ENCODE assay signal across 8 cellular contexts in the genomic region with DNA sequence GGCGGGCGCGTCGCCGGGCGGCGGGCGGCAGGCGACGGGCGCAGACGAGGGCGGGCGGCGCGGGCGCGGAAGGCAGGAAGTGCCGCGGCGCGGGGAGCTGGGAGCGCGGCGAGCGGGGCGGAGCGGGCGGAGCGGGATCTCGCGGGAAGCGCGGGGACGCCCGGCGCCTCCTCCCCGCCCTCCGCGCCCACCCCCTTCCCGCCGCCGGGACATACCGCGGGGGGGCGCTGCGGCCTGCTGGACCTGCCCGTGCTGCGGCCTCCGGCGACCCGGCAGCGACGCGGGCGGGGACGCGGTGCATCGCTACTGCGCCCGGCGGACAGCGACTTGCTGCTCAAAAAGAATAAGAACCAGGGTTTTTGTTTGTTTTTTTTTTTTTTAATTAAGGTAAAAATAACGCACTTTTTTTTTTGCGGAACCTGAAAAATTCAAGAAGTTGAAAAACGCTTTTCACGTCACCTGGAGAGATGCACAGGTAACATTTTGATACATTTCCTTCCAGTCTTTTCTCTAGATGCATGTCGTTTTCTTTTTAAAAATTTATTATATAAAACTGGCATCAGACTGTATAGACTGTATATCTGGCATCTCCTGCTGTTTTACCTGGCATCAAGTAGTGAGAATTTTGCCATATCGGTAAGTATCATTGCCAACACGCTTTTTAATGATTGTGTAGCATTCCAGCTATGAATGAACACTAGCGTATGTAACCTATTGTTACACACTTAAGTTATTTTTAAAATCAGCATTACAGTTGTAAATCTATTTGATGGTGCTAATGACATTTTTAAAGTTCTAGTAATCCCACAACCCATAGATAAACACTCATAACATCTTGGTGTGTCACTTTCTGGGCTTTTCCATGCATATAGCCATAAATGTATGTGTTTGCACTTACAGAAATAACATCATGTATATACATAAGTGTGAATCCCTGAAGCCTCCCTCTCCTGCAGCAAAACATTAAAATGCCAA. TPM values are rescaled to one million over a fixed set of nuclear protein-coding genes. Genes with fewer than 3 reads are reported as not detected.
DNase-seq lines count a peak whose midpoint lies in the region; ATAC-seq and TF ChIP-seq lines count a peak whose summit lies in the region.

A gene with protein sequence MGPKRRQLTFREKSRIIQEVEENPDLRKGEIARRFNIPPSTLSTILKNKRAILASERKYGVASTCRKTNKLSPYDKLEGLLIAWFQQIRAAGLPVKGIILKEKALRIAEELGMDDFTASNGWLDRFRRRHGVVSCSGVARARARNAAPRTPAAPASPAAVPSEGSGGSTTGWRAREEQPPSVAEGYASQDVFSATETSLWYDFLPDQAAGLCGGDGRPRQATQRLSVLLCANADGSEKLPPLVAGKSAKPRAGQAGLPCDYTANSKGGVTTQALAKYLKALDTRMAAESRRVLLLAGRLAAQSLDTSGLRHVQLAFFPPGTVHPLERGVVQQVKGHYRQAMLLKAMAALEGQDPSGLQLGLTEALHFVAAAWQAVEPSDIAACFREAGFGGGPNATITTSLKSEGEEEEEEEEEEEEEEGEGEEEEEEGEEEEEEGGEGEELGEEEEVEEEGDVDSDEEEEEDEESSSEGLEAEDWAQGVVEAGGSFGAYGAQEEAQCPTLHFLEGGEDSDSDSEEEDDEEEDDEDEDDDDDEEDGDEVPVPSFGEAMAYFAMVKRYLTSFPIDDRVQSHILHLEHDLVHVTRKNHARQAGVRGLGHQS (minus strand): TSS at position 76 of the 975 bp plus-strand sequence. CDS start 257 bp downstream, outside the sequence.

- H3K27me3 Mint-ChIP-seq in activated CD4-positive, alpha-beta T cell treated with anti-CD3 and anti-CD28 coated beads, Interleukin-2, amount 10 ng/mL, durations not matched to agents 24 days and 14 days = no peaks in the 10 kb centered on the region
- H3K27me3 Mint-ChIP-seq in dendritic cell treated with granulocyte-macrophage colony-stimulating factor and Interleukin-4, amounts not matched to agents 40 ng/mL and 50 ng/mL, for 4 days = peaks cover 3% of the 10 kb centered on the region

- ATAC-seq in GM19025 (IDR thresholded peaks at IDR 0.05; ENCODE audit: low read depth, unreplicated experiment) (peak; percentile 85), HG03280 (IDR thresholded peaks at IDR 0.05; ENCODE audit: unreplicated experiment) (peak; percentile 86), left lung (peak; percentile 96)

- peaks cover 29 to 65% of the 10 kb centered on the region in 2 donors for H3K4me1 ChIP-seq in left lung

- H3K36me3 ChIP-seq in left lung = peaks cover 0 to 11% of the 10 kb centered on the region in 2 donors

- peak within 1 kb of the TSS; percentile 79 to 82 for H3K27ac ChIP-seq in left lung

- peak within 1 kb of the TSS; percentile 69 to 73 for H3K4me3 ChIP-seq in left lung

- no peaks in the 10 kb centered on the region for H3K27me3 ChIP-seq in left lung

- peaks cover 32% of the 10 kb centered on the region for H3K4me1 Mint-ChIP-seq in activated CD4-positive, alpha-beta T cell treated with anti-CD3 and anti-CD28 coated beads, Interleukin-2, amount 10 ng/mL, durations not matched to agents 24 days and 14 days
- peaks cover 46% of the 10 kb centered on the region for H3K4me1 Mint-ChIP-seq in dendritic cell treated with granulocyte-macrophage colony-stimulating factor and Interleukin-4, amounts not matched to agents 40 ng/mL and 50 ng/mL, for 4 days (ENCODE audit: low read depth)

- no peaks in the 10 kb centered on the region for H3K9me3 Mint-ChIP-seq in activated CD4-positive, alpha-beta T cell treated with anti-CD3 and anti-CD28 coated beads, Interleukin-2, amount 10 ng/mL, durations not matched to agents 24 days and 14 days
- H3K9me3 Mint-ChIP-seq in dendritic cell treated with granulocyte-macrophage colony-stimulating factor and Interleukin-4, amounts not matched to agents 40 ng/mL and 50 ng/mL, for 4 days = no peaks in the 10 kb centered on the region

- TF ChIP-seq CTCF in left lung (IDR thresholded peaks at IDR 0.05) = peak; percentile 85 to 90

- DNase-seq in AML-193 (lab: John Stamatoyannopoulos, UW) = peak; percentile 79 to 81
- DNase-seq in NCI-H460 (ENCODE audit: extremely low read depth, low read depth) = peak; percentile 83
- peak; percentile 98 for DNase-seq in activated CD4-positive, alpha-beta T cell treated with anti-CD3 and anti-CD28 coated beads, Interleukin-2, amount 10 ng/mL, durations not matched to agents 24 days and 14 days
- DNase-seq in left lung = peak; percentile 88 to 97
- DNase-seq in stimulated activated CD4-positive, alpha-beta T cell treated with anti-CD3 and anti-CD28 coated beads, Interleukin-2, amount 100 ng/mL, for 48 hours = peak; percentile 91 to 95

- intact Hi-C loops in activated CD4-positive, alpha-beta T cell treated with anti-CD3 and anti-CD28 coated beads, Interleukin-2, amount 10 ng/mL, durations not matched to agents 24 days and 14 days (cut with micrococcal nuclease) = loop anchor here (1.0 to 2.0 kb wide), 5 partner anchors 8 to 298 kb away; a partner anchor contains a TSS
- intact Hi-C loops in dendritic cell treated with granulocyte-macrophage colony-stimulating factor and Interleukin-4, amounts not matched to agents 40 ng/mL and 50 ng/mL, for 4 days (cut with micrococcal nuclease) = loop anchor here (1.0 kb wide), 2 partner anchors 33 to 68 kb away; a partner anchor contains a TSS
- intact Hi-C loops in left lung (cut with DNase I) = no loop called here

- peak within 1 kb of the TSS; percentile 79 for H3K27ac Mint-ChIP-seq in activated CD4-positive, alpha-beta T cell treated with anti-CD3 and anti-CD28 coated beads, Interleukin-2, amount 10 ng/mL, durations not matched to agents 24 days and 14 days
- H3K27ac Mint-ChIP-seq in dendritic cell treated with granulocyte-macrophage colony-stimulating factor and Interleukin-4, amounts not matched to agents 40 ng/mL and 50 ng/mL, for 4 days = peak within 1 kb of the TSS; percentile 78

- peak within 1 kb of the TSS; percentile 87 for H3K4me3 Mint-ChIP-seq in activated CD4-positive, alpha-beta T cell treated with anti-CD3 and anti-CD28 coated beads, Interleukin-2, amount 10 ng/mL, durations not matched to agents 24 days and 14 days
- peak within 1 kb of the TSS; percentile 81 for H3K4me3 Mint-ChIP-seq in dendritic cell treated with granulocyte-macrophage colony-stimulating factor and Interleukin-4, amounts not matched to agents 40 ng/mL and 50 ng/mL, for 4 days

- H3K36me3 Mint-ChIP-seq in activated CD4-positive, alpha-beta T cell treated with anti-CD3 and anti-CD28 coated beads, Interleukin-2, amount 10 ng/mL, durations not matched to agents 24 days and 14 days (ENCODE audit: low read depth) = peaks cover 17% of the 10 kb centered on the region
- peaks cover 35% of the 10 kb centered on the region for H3K36me3 Mint-ChIP-seq in dendritic cell treated with granulocyte-macrophage colony-stimulating factor and Interleukin-4, amounts not matched to agents 40 ng/mL and 50 ng/mL, for 4 days (ENCODE audit: low read depth)

- no peaks in the 10 kb centered on the region for H3K9me3 ChIP-seq in left lung

RNA-seq across cellular contexts. Expression of the gene that starts here (rescaled TPM):
- 53.1 and 56.2 TPM in 2 replicates for total RNA-seq in NCI-H460 (2014; rRNA removed; shearing (Covaris generic))
- 85.7 and 86.3 TPM in 2 replicates for polyA plus RNA-seq in NCI-H460 (2014; cell fraction: nucleus; rRNA removed)
- total RNA-seq in activated CD4-positive, alpha-beta T cell treated with anti-CD3 and anti-CD28 coated beads, Interleukin-2, amount 10 ng/mL, durations not matched to agents 24 days and 14 days = 72.8 and 74.4 TPM in 2 replicates
- 10 to 100 TPM; 78.5 to 94.5 TPM for total RNA-seq in left lung

Comparison
In these comparisons a context has a peak if more than half of its experiments do, and no peak if none do; other contexts are left out.
1. Peak in every context shown above with its lines: DNase-seq, ATAC-seq, H3K4me3 ChIP-seq and H3K27ac ChIP-seq.
2. intact Hi-C loops: an anchor here in activated CD4-positive, alpha-beta T cell treated with anti-CD3 and anti-CD28 coated beads, Interleukin-2, amount 10 ng/mL, durations not matched to agents 24 days and 14 days (1.0 to 2.0 kb wide) and dendritic cell treated with granulocyte-macrophage colony-stimulating factor and Interleukin-4, amounts not matched to agents 40 ng/mL and 50 ng/mL, for 4 days (1.0 kb wide); none called in left lung.